Comparison of ENCODE assay signal across 27 cellular contexts in genomic region chr18:25234740-25235345, GRCh38.
DNase-seq lines count a peak whose midpoint lies in the region; ATAC-seq, FAIRE-seq and TF ChIP-seq lines count a peak whose summit lies in the region.
"Had no signal": no experiment of that assay in that cellular context is flagged by ENCODE, and none has a peak within 500 bp of the region (broad histone marks: within the 10 kb centered on the region; RNA-seq: fewer than 3 reads in every experiment).

No MANE protein-coding gene starts in this region.

- no peaks in the 10 kb centered on the region for H4K20me1 ChIP-seq in SK-N-SH (ENCODE audit: insufficient read depth)

- CTCF ChIA-PET in SK-N-SH (lab: Yijun Ruan, JAX) = no interaction called here

- POLR2A ChIA-PET in SK-N-SH (lab: Yijun Ruan, JAX) = no interaction called here

- peak; percentile 17 for FAIRE-seq in RCC 7860 (lab: Jason Lieb, UNC)
- peak; percentile 98 for FAIRE-seq in frontal cortex (lab: Jason Lieb, UNC)
- peak; percentile 94 for FAIRE-seq in pancreas (lab: Jason Lieb, UNC)
- FAIRE-seq: GM12878, K562, urothelium cell line had no signal

- TF ChIP-seq RAD21 in SK-N-SH (IDR thresholded peaks at IDR 0.05; ENCODE audit: low read length) = no peak

- TF ChIP-seq CTCF in pancreas (IDR thresholded peaks at IDR 0.05) (no peak), SK-N-SH (IDR thresholded peaks at IDR 0.05) (no peak)

- H3K4me3 ChIP-seq in ACC112 (ENCODE audit: low read depth, low read length) = no peak overlapping the region
- no peak overlapping the region for H3K4me3 ChIP-seq in pancreas
- H3K4me3 ChIP-seq in SK-N-SH (ENCODE audit: low read depth in 2 of 2, low read length in 1 of 2) = no peak overlapping the region
- H3K4me3 ChIP-seq: GM12878, K562, prostate gland, skin epidermis had no signal

- H3K36me3 ChIP-seq in ACC112 (ENCODE audit: insufficient read depth, low read length) (no peaks in the 10 kb centered on the region), pancreas (no peaks in the 10 kb centered on the region), SK-N-SH (replicated peaks in 1 of 2; ENCODE audit: control insufficient read depth in 1 of 2, insufficient read depth in 2 of 2, low read length in 1 of 2) (no peaks in the 10 kb centered on the region)
- H3K36me3 ChIP-seq: neutrophil, prostate gland had no signal

- H2AFZ ChIP-seq in ACC112 (ENCODE audit: low read length, unreplicated experiment) (no peak overlapping the region), SK-N-SH (ENCODE audit: low read depth) (no peak overlapping the region)

- no peak overlapping the region for H3K4me2 ChIP-seq in SK-N-SH

- intact Hi-C loops in pancreas (cut with DNase I) = no loop called here

- no peak overlapping the region for H3K9ac ChIP-seq in SK-N-SH

- no peak for ATAC-seq in pancreas
- ATAC-seq: activated naive CD8-positive, alpha-beta T cell treated with anti-CD3 and anti-CD28 coated beads, Interleukin-2, amount 50 U/mL, for 24 hours; GM12878; K562; left ventricle myocardium superior had no signal

- H3K9me3 ChIP-seq in pancreas = no peaks in the 10 kb centered on the region
- H3K9me3 ChIP-seq in SK-N-SH = no peaks in the 10 kb centered on the region
- H3K9me3 ChIP-seq: neutrophil, prostate gland had no signal

- 42 to 48% methylated on average over 3 of the region's 3 CpGs for WGBS in pancreas, 2 donors
- WGBS in SK-N-SH (ENCODE audit: low lambda C conversion rate) = 76% methylated on average over 3 of the region's 3 CpGs

- H3K9me2 ChIP-seq in SK-N-SH = no peaks in the 10 kb centered on the region

- DNase-seq in RCC 7860 (ENCODE audit: low spot score) (no peak), frontal cortex (ENCODE audit: low spot score in 2 of 2) (no peak), pancreas (no peak), retina (no peak), SK-N-SH (no peak)
- no peak for DNase-seq in stimulated activated CD4-positive, alpha-beta T cell treated with anti-CD3 and anti-CD28 coated beads, Interleukin-2, amount 100 ng/mL, for 48 hours
- DNase-seq: activated CD4-positive, alpha-beta T cell treated with anti-CD3 and anti-CD28 coated beads, Interleukin-2, amount 50 U/mL, for 48 hours; activated CD8-positive, alpha-beta memory T cell treated with anti-CD3 and anti-CD28 coated beads, Interleukin-2, amount 50 U/mL, for 4 hours; activated naive CD4-positive, alpha-beta T cell; activated naive CD8-positive, alpha-beta T cell treated with anti-CD3 and anti-CD28 coated beads, Interleukin-2, amount 50 U/mL, for 24 hours; CD8-positive, alpha-beta memory T cell; immature natural killer cell; left ventricle myocardium superior; naive B cell; NCI-H1105; NCI-H187; NCI-H2171; stimulated activated CD4-positive, alpha-beta T cell treated with anti-CD3 and anti-CD28 coated beads, Interleukin-2, amount 100 ng/mL, for 24 hours; stimulated activated CD8-positive, alpha-beta memory T cell treated with anti-CD3 and anti-CD28 coated beads, Interleukin-4, amount 100 ng/mL, for 48 hours had no signal

- H3K27me3 ChIP-seq in ACC112 (ENCODE audit: insufficient read depth, low read length) (no peaks in the 10 kb centered on the region), pancreas (peaks cover 0 to 16% (median 0%) of the 10 kb centered on the region in 4 donors), SK-N-SH (ENCODE audit: insufficient read depth) (no peaks in the 10 kb centered on the region)
- H3K27me3 ChIP-seq: neutrophil had no signal

- no peak for TF ChIP-seq EP300 in SK-N-SH (IDR thresholded peaks at IDR 0.05; ENCODE audit: borderline replicate concordance in 1 of 2, low read depth in 1 of 2, low read length in 1 of 2)

- H3K4me1 ChIP-seq in ACC112 (ENCODE audit: control insufficient read depth, insufficient read depth, low read length, unreplicated experiment) = peaks cover 29% of the 10 kb centered on the region
- H3K4me1 ChIP-seq in pancreas = no peaks in the 10 kb centered on the region
- H3K4me1 ChIP-seq in SK-N-SH (ENCODE audit: control insufficient read depth in 1 of 2, insufficient read depth in 2 of 2, low read depth in 1 of 2, low read length in 1 of 2) = peaks cover 0 to 6% of the 10 kb centered on the region in 2 experiments; a peak in 1 of 4 replicates
- H3K4me1 ChIP-seq: prostate gland had no signal

- peaks cover 4% of the 10 kb centered on the region for H3F3A ChIP-seq in SK-N-SH (replicated peaks; ENCODE audit: insufficient read depth)

- H3K27ac ChIP-seq in ACC112 (ENCODE audit: low read depth, low read length) (peak overlapping the region; percentile 55; the same call in 1 of the 2 replicates), pancreas (no peak overlapping the region), SK-N-SH (ENCODE audit: low read depth in 2 of 2, low read length in 1 of 2) (no peak overlapping the region)
- H3K27ac ChIP-seq: neutrophil, prostate gland, SK-N-MC had no signal

- H3K79me2 ChIP-seq in ACC112 (ENCODE audit: control insufficient read depth, insufficient read depth, low read length, unreplicated experiment) = no peaks in the 10 kb centered on the region
- no peaks in the 10 kb centered on the region for H3K79me2 ChIP-seq in SK-N-SH (ENCODE audit: insufficient read depth)

TF ChIP-seq in SK-N-SH, 30 proteins besides CTCF, POLR2A, EP300 and RAD21:
- TF ChIP-seq NFIC (IDR thresholded peaks at IDR 0.05; ENCODE audit: borderline replicate concordance) (no peak), EZH2phosphoT487 (IDR thresholded peaks at IDR 0.05; ENCODE audit: borderline replicate concordance, low read depth) (no peak), GATA2 (CRISPR knock-in tag; IDR thresholded peaks at IDR 0.05) (no peak), TCF12 (IDR thresholded peaks at IDR 0.05) (no peak), RXRA (IDR thresholded peaks at IDR 0.05; ENCODE audit: borderline replicate concordance, low read depth) (no peak)
